2 cellular contexts compared by ENCODE assay signal in the genomic region with DNA sequence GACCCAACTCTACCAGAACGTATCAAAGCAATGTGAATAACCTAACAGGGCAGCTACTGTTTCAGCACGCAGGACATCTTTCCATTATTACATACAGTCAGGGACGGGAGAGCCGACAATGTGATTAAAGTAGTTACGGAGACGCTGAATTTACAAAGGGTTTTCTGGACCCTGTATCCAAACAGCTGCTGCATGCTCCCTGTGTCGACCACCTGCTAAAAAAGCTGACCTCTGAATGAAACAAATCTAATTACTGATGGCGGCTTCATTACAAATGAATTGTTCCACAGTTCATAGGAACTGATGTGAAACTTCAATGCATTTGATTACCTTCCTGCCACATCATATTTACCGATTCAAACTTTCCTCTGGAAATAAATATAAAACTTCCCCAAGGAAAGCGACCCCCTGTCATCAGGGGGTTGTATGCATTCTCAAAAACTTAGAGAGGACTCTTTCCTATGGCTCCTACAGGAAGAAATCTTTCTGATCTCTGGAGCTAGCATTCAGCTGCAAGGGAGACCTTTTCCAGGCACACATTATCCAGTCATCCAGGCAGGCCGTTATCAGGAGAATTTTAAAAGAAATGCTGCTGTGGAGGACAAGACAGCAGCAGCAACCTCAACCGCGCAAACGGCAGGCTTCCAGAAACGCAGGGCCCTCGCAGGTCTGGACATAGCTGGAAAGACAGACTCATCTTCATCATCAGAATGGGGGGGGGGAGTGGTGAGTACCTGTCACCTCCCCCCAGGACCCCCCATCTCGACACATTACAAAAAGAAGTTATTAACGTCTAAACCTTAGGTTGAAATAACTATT.
TF ChIP-seq lines count a peak whose summit lies in the region.

No MANE protein-coding gene starts in this region.

TF ChIP-seq in liver, 16 proteins besides CTCF, POLR2A, EP300 and RAD21:
- TF ChIP-seq FOXA2 (IDR thresholded peaks at IDR 0.05) (no peak), JUND (IDR thresholded peaks at IDR 0.05) (no peak), MAX (IDR thresholded peaks at IDR 0.05) (no peak), EGR1 (IDR thresholded peaks at IDR 0.05; ENCODE audit: low read depth in 2 of 2) (no peak), NR2F2 (IDR thresholded peaks at IDR 0.05) (no peak), YY1 (IDR thresholded peaks at IDR 0.05) (no peak), TAF1 (conservative IDR thresholded peaks at IDR 0.05) (no peak), SP1 (IDR thresholded peaks at IDR 0.05) (no peak), REST (IDR thresholded peaks at IDR 0.05) (no peak), RXRA (IDR thresholded peaks at IDR 0.05) (no peak), FOXA1 (IDR thresholded peaks at IDR 0.05) (no peak), ATF3 (IDR thresholded peaks at IDR 0.05) (no peak), HNF4G (IDR thresholded peaks at IDR 0.05) (no peak), HNF4A (conservative IDR thresholded peaks at IDR 0.05) (no peak), GABPA (IDR thresholded peaks at IDR 0.05 in 1 of 2, conservative IDR thresholded peaks at IDR 0.05 in 1 of 2) (no peak), ZBTB33 (IDR thresholded peaks at IDR 0.05) (no peak)
TF ChIP-seq in liver: peak in this region for 0.

TF ChIP-seq in HepG2, 621 proteins besides CTCF, POLR2A, EP300 and RAD21:
- TF ChIP-seq NKX3-1 (CRISPR knock-in tag; IDR thresholded peaks at IDR 0.05) (no peak), IRF1 (CRISPR knock-in tag; IDR thresholded peaks at IDR 0.05; ENCODE audit: low read depth) (no peak), HCFC1 (IDR thresholded peaks at IDR 0.05; ENCODE audit: low read depth, low read length) (no peak), AHDC1 (CRISPR knock-in tag; IDR thresholded peaks at IDR 0.05; ENCODE audit: borderline replicate concordance) (no peak), JUND (CRISPR knock-in tag; IDR thresholded peaks at IDR 0.05) (no peak), ZSCAN9 (CRISPR knock-in tag; IDR thresholded peaks at IDR 0.05; ENCODE audit: borderline replicate concordance) (no peak), STAT5B (CRISPR knock-in tag; IDR thresholded peaks at IDR 0.05) (no peak), NCOR1 (IDR thresholded peaks at IDR 0.05; ENCODE audit: borderline replicate concordance, low read length) (no peak), ZFP62 (CRISPR knock-in tag; IDR thresholded peaks at IDR 0.05) (no peak), ZNF556 (CRISPR knock-in tag; IDR thresholded peaks at IDR 0.05; ENCODE audit: borderline replicate concordance) (no peak), HMG20B (CRISPR knock-in tag; conservative IDR thresholded peaks at IDR 0.05) (no peak), AGO1 (IDR thresholded peaks at IDR 0.05; ENCODE audit: low read depth, low read length, poor library complexity, severe bottlenecking) (no peak), SMAD1 (CRISPR knock-in tag; IDR thresholded peaks at IDR 0.05; ENCODE audit: borderline replicate concordance, low read depth) (no peak), ZNF772 (CRISPR knock-in tag; IDR thresholded peaks at IDR 0.05) (no peak), RBM39 (IDR thresholded peaks at IDR 0.05; ENCODE audit: low read depth, low read length, poor library complexity, severe bottlenecking) (no peak), SIN3A (IDR thresholded peaks at IDR 0.05; ENCODE audit: borderline replicate concordance, low read depth, low read length) (no peak)
- TF ChIP-seq, protein P1, sequence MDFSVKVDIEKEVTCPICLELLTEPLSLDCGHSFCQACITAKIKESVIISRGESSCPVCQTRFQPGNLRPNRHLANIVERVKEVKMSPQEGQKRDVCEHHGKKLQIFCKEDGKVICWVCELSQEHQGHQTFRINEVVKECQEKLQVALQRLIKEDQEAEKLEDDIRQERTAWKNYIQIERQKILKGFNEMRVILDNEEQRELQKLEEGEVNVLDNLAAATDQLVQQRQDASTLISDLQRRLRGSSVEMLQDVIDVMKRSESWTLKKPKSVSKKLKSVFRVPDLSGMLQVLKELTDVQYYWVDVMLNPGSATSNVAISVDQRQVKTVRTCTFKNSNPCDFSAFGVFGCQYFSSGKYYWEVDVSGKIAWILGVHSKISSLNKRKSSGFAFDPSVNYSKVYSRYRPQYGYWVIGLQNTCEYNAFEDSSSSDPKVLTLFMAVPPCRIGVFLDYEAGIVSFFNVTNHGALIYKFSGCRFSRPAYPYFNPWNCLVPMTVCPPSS (IDR thresholded peaks at IDR 0.05) = no peak
